Comparison of ENCODE assay signal across 11 cellular contexts in the genomic region with DNA sequence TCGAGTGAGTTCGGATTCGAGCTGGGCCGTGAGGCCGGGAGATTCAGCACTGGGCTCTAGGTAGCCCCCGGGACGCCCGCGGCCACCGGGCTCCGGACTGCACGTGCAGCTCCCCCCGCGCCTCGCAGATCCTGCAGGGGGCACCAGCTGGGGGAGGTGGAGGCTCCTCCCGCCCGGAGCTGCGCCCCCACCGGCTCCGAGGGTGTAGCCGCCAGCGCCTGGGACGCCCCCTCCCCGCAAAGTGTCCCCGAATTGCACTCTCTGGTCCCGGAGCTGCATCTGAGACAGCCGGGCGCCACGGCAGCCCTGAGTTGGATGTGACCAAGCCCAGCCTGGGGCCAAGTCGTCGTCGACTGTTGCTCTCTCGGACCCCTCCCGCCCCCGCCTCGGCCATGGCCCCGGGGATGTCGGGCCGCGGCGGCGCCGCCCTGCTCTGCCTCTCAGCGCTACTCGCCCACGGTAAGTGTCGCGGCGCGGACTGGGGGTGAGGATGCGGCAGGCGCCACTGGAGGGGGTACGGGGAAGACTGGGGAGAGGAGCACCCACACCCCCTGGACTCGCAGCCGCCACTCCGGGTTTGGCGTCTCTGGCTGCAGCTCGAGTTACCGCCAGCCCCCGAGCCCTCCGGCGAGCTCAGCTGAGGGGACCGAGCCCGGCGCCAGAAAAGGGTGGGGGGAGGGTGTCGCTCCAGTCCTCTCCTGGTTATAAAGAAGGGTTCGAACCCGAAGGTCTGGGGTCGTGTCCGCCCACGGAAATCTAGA. TPM values are rescaled to one million over a fixed set of nuclear protein-coding genes. Genes with fewer than 3 reads are reported as not detected.
DNase-seq lines count a peak whose midpoint lies in the region; ATAC-seq, FAIRE-seq and TF ChIP-seq lines count a peak whose summit lies in the region.
"Had no signal": no experiment of that assay in that cellular context is flagged by ENCODE, and none has a peak within 500 bp of the region (broad histone marks: within the 10 kb centered on the region; RNA-seq: fewer than 3 reads in every experiment).

No MANE protein-coding gene starts in this region.

- no peaks in the 10 kb centered on the region for H3K79me1 ChIP-seq in IMR-90 (ENCODE audit: low read depth in 1 of 2, low read length in 2 of 2)

- no peak for ATAC-seq in IMR-90 (ENCODE audit: low read depth)

- H4K91ac ChIP-seq in IMR-90 (ENCODE audit: insufficient read depth, low read depth, low read length), result no peak overlapping the region

- H3K36me3 Mint-ChIP-seq in Calu3 (ENCODE audit: insufficient read depth, unreplicated experiment) (peaks cover 14% of the 10 kb centered on the region), endothelial cell (ENCODE audit: low read depth, unreplicated experiment) (no peaks in the 10 kb centered on the region)

- intact Hi-C loops in Calu3 (cut with micrococcal nuclease; ENCODE audit: unreplicated experiment) (loop anchor here (10.0 kb wide), 1 partner anchor 144 kb away; no protein-coding TSS in a partner anchor), IMR-90 (cut with micrococcal nuclease) (no loop called here), prostate gland (cut with DNase I) (no loop called here), mammary epithelial cell (cut with micrococcal nuclease) (loop anchor here (5.0 to 10.0 kb wide), 2 partner anchors 41 to 404 kb away; a partner anchor contains a TSS)

- no peak overlapping the region for H2AK9ac ChIP-seq in IMR-90 (replicated peaks; ENCODE audit: low read depth, low read length, poor library complexity)

- H3K4me1 ChIP-seq in IMR-90 (ENCODE audit: control insufficient read depth, insufficient read depth, low read length) (peaks cover 2% of the 10 kb centered on the region; the same call in 1 of the 2 replicates), prostate gland (replicated peaks) (peaks cover 22% of the 10 kb centered on the region), mammary epithelial cell (ENCODE audit: insufficient read depth, low read length) (peaks cover 3% of the 10 kb centered on the region)

- CTCF ChIA-PET in Calu3 (lab: Charles Lee), result interaction anchor here (0.6 kb wide), 1 partner anchor 330 kb away, joined by 4 read pairs; no protein-coding TSS in a partner anchor
- CTCF ChIA-PET in IMR-90 (lab: Yijun Ruan, JAX), result interaction anchor here (0.6 kb wide), 1 partner anchor 416 kb away, joined by 7 read pairs; no protein-coding TSS in a partner anchor
- CTCF ChIA-PET in mammary epithelial cell (lab: Charles Lee; ENCODE audit: low non-redundant PET), result no interaction called here

- no peak overlapping the region for H2BK15ac ChIP-seq in IMR-90 (ENCODE audit: low read depth, low read length)

- no peak overlapping the region for H2BK20ac ChIP-seq in IMR-90 (ENCODE audit: low read depth, low read length)

- H3K36me3 ChIP-seq in IMR-90 (ENCODE audit: control insufficient read depth, insufficient read depth, low read length) (no peaks in the 10 kb centered on the region), prostate gland (no peaks in the 10 kb centered on the region), mammary epithelial cell (ENCODE audit: insufficient read depth, low read length) (no peaks in the 10 kb centered on the region)

- no peak overlapping the region for H3K9ac ChIP-seq in IMR-90 (ENCODE audit: low read depth, low read length)
- no peak overlapping the region for H3K9ac ChIP-seq in mammary epithelial cell (ENCODE audit: insufficient read depth, low read length)

- dilution Hi-C loops in IMR-90 (cut with HindIII; ENCODE audit: low sequenced_read_pairs, unreplicated experiment), result no loop called here
- dilution Hi-C loops in mammary epithelial cell (cut with HindIII; ENCODE audit: low sequenced_read_pairs), result no loop called here

- 3% methylated on average over 33 of the region's 71 CpGs; no CpG with 5 or more reads in 1 of the 2 experiments for WGBS in IMR-90 (ENCODE audit: extremely low coverage in 2 of 2, insufficient read length in 1 of 2), 2 experiments
- WGBS in prostate gland, result 2% methylated on average over 27 of the region's 71 CpGs
- WGBS in mammary epithelial cell (ENCODE audit: low coverage, missing lambda C conversion rate), result 0% methylated on average over 1 of the region's 71 CpGs

- H3K4me1 Mint-ChIP-seq in Calu3 (ENCODE audit: low read depth, unreplicated experiment) (peaks cover 8% of the 10 kb centered on the region), endothelial cell (ENCODE audit: unreplicated experiment) (peaks cover 4% of the 10 kb centered on the region)

- POLR2A ChIA-PET in IMR-90 (lab: Charles Lee; ENCODE audit: unreplicated experiment), result no interaction called here

- H3K4me3 ChIP-seq in IMR-90 (ENCODE audit: insufficient read depth, low read depth, low read length), result no peak overlapping the region
- H3K4me3 ChIP-seq in prostate gland, result peak overlapping the region; percentile 14 to 44
- no peak overlapping the region for H3K4me3 ChIP-seq in mammary epithelial cell (replicated peaks in 1 of 3; ENCODE audit: insufficient read depth in 1 of 3, low read depth in 2 of 3, low read length in 3 of 3)

- in situ Hi-C loops in IMR-90 (cut with MboI; ENCODE audit: low sequenced_read_pairs) (no loop called here), mammary epithelial cell (cut with MboI; ENCODE audit: low sequenced_read_pairs in 2 of 2) (no loop called here)

- H3K4me2 ChIP-seq in IMR-90 (ENCODE audit: low read depth, low read length) (peak overlapping the region; percentile 14; the same call in 1 of the 2 replicates), mammary epithelial cell (ENCODE audit: insufficient read depth, low read depth, low read length) (no peak overlapping the region)

- no peak for FAIRE-seq in D721Med (lab: Jason Lieb, UNC)

- H4K5ac ChIP-seq in IMR-90 (ENCODE audit: low read depth, low read length), result no peak overlapping the region

- H3K4ac ChIP-seq in IMR-90 (ENCODE audit: low read depth, low read length), result no peak overlapping the region

- no peak overlapping the region for H2AK5ac ChIP-seq in IMR-90 (ENCODE audit: low read depth, low read length)

- TF ChIP-seq POLR2A in IMR-90 (IDR thresholded peaks at IDR 0.05; ENCODE audit: low read depth, low read length), result no peak
- no peak for TF ChIP-seq POLR2A in prostate gland (IDR thresholded peaks at IDR 0.05)

- no peak for TF ChIP-seq CTCF in Calu3 (IDR thresholded peaks at IDR 0.05; ENCODE audit: unreplicated experiment)
- TF ChIP-seq CTCF in IMR-90 (conservative IDR thresholded peaks at IDR 0.05; ENCODE audit: low read depth, low read length), result no peak
- TF ChIP-seq CTCF in endothelial cell (IDR thresholded peaks at IDR 0.05; ENCODE audit: unreplicated experiment), result no peak
- TF ChIP-seq CTCF in prostate gland (IDR thresholded peaks at IDR 0.05), result no peak
- TF ChIP-seq CTCF in D721Med (IDR thresholded peaks at IDR 0.05; ENCODE audit: insufficient read depth, missing control alignments), result no peak
- no peak for TF ChIP-seq CTCF in mammary epithelial cell (conservative IDR thresholded peaks at IDR 0.05 in 1 of 2, IDR thresholded peaks at IDR 0.05 in 1 of 2; ENCODE audit: extremely low read depth in 1 of 2, insufficient read depth in 1 of 2, low read depth in 1 of 2, low read length in 2 of 2)

- no peak overlapping the region for H3K56ac ChIP-seq in IMR-90 (ENCODE audit: extremely low read depth, insufficient read depth, low read length)

- H3K9me3 Mint-ChIP-seq in Calu3 (ENCODE audit: low read depth, unreplicated experiment), result no peaks in the 10 kb centered on the region
- H3K9me3 Mint-ChIP-seq in endothelial cell (ENCODE audit: unreplicated experiment), result no peaks in the 10 kb centered on the region
- H3K9me3 Mint-ChIP-seq: dendritic cell treated with granulocyte-macrophage colony-stimulating factor and Interleukin-4, amounts not matched to agents 40 ng/mL and 50 ng/mL, for 4 days had no signal

- H4K20me1 ChIP-seq in IMR-90 (ENCODE audit: insufficient read depth, low read length), result no peaks in the 10 kb centered on the region
- no peaks in the 10 kb centered on the region for H4K20me1 ChIP-seq in mammary epithelial cell (ENCODE audit: insufficient read depth, low read length)

- DNase-seq in Calu3 (no peak), IMR-90 (no peak), endothelial cell (ENCODE audit: low spot score) (peak; percentile 23), prostate gland (ENCODE audit: low spot score) (no peak), D721Med (ENCODE audit: insufficient read length, low spot score) (no peak), HuH-7 (ENCODE audit: low spot score) (no peak), mammary epithelial cell (no peak)
- no peak for DNase-seq in activated effector memory CD4-positive, alpha-beta T cell treated with anti-CD3 and anti-CD28 coated beads, Interleukin-2, amount 50 U/mL, for 16 hours
- DNase-seq: T-helper 1 cell had no signal

- H3K27me3 Mint-ChIP-seq in Calu3 (ENCODE audit: unreplicated experiment) (peaks cover 91% of the 10 kb centered on the region), endothelial cell (ENCODE audit: unreplicated experiment) (peaks cover 35% of the 10 kb centered on the region)

- H3K4me3 Mint-ChIP-seq in Calu3 (ENCODE audit: low read depth, unreplicated experiment) (peak overlapping the region; percentile 72), endothelial cell (ENCODE audit: unreplicated experiment) (peak overlapping the region; percentile 79)
- H3K4me3 Mint-ChIP-seq: dendritic cell treated with granulocyte-macrophage colony-stimulating factor and Interleukin-4, amounts not matched to agents 40 ng/mL and 50 ng/mL, for 4 days had no signal

- H2AFZ ChIP-seq in IMR-90 (replicated peaks; ENCODE audit: low read length, poor library complexity), result no peak overlapping the region
- no peak overlapping the region for H2AFZ ChIP-seq in mammary epithelial cell (ENCODE audit: low read depth, low read length)

- H2BK120ac ChIP-seq in IMR-90 (ENCODE audit: low read depth, low read length), result no peak overlapping the region

- H2BK5ac ChIP-seq in IMR-90 (ENCODE audit: low read depth, low read length, poor library complexity, severe bottlenecking), result no peak overlapping the region

- no peak overlapping the region for H3K23ac ChIP-seq in IMR-90 (ENCODE audit: low read depth, low read length)

- H3K9me3 ChIP-seq in IMR-90 (ENCODE audit: control insufficient read depth, insufficient read depth, low read length), result no peaks in the 10 kb centered on the region
- H3K9me3 ChIP-seq in prostate gland, result no peaks in the 10 kb centered on the region
- H3K9me3 ChIP-seq in mammary epithelial cell (replicated peaks; ENCODE audit: insufficient read depth, low read length), result no peaks in the 10 kb centered on the region

- H4K8ac ChIP-seq in IMR-90 (ENCODE audit: low read depth in 2 of 2, low read length in 2 of 2), result no peak overlapping the region

- BruUV-seq in Calu3 (replicated peaks; lab: Mats Ljungman, UMichigan) (no TSS peak), IMR-90 (replicated peaks; lab: Mats Ljungman, UMichigan) (no TSS peak), mammary epithelial cell (replicated peaks; lab: Mats Ljungman, UMichigan) (no TSS peak)

- H3K18ac ChIP-seq in IMR-90 (ENCODE audit: low read depth, low read length), result no peak overlapping the region

- H3K27ac ChIP-seq in IMR-90 (ENCODE audit: insufficient read depth, low read length) (no peak overlapping the region), prostate gland (no peak overlapping the region), mammary epithelial cell (ENCODE audit: insufficient read depth, low read depth, low read length) (no peak overlapping the region)

- H3K9me1 ChIP-seq in IMR-90 (ENCODE audit: insufficient read depth, low read length), result no peaks in the 10 kb centered on the region

- H3K27me3 ChIP-seq in IMR-90 (ENCODE audit: control insufficient read depth, insufficient read depth, low read length) (peaks cover 92% of the 10 kb centered on the region), prostate gland (replicated peaks; ENCODE audit: insufficient read depth) (peaks cover 26% of the 10 kb centered on the region), mammary epithelial cell (ENCODE audit: insufficient read depth, low read length) (peaks cover 50% of the 10 kb centered on the region)

- H3K27ac Mint-ChIP-seq in Calu3 (ENCODE audit: unreplicated experiment) (no peak overlapping the region), endothelial cell (ENCODE audit: unreplicated experiment) (no peak overlapping the region)
- H3K27ac Mint-ChIP-seq: dendritic cell treated with granulocyte-macrophage colony-stimulating factor and Interleukin-4, amounts not matched to agents 40 ng/mL and 50 ng/mL, for 4 days had no signal

- no peaks in the 10 kb centered on the region for H3K79me2 ChIP-seq in mammary epithelial cell (ENCODE audit: insufficient read depth, low read length)

- H3K14ac ChIP-seq in IMR-90 (replicated peaks; ENCODE audit: low read depth, low read length), result no peak overlapping the region

- no peak for TF ChIP-seq RAD21 in IMR-90 (IDR thresholded peaks at IDR 0.05; ENCODE audit: low read length)

RNA-seq across cellular contexts. Expression of a gene that starts 1.5 kb away (rescaled TPM):
- total RNA-seq in Calu3 (2022) (0.15 and 0.26 TPM in 2 replicates), IMR-90 (2012; rRNA removed) (not detected in 2 replicates), endothelial cell (ENCODE audit: unreplicated experiment) (0.08 TPM), prostate gland (1 to 10 TPM in 1 of 2 donors, not detected in 1; 1.0 TPM), mammary epithelial cell (not detected)
- polyA plus RNA-seq in IMR-90 (2012; rRNA removed) (not detected in 2 replicates), mammary epithelial cell (not detected)
- polyA plus RNA-seq in IMR-90 (2012; cell fraction: cytosol; rRNA removed), result 0.01 TPM in 1 of 2 replicates, not detected in the other
- 0.01 TPM in 1 of 2 replicates, not detected in the other for polyA plus RNA-seq in IMR-90 (2012; cell fraction: nucleus; rRNA removed; ENCODE audit: low replicate concordance)
- polyA minus RNA-seq in mammary epithelial cell, result not detected
- total RNA-seq: renal cortical epithelial cell had no signal

Comparison
In these comparisons a context has a peak if more than half of its experiments do, and no peak if none do; other contexts are left out.
1. H3K4me3 ChIP-seq: peak in prostate gland (2 of 2); none in IMR-90 (single experiment) and mammary epithelial cell (0 of 3).
2. intact Hi-C loops: an anchor here in Calu3 (10.0 kb wide) and mammary epithelial cell (5.0 to 10.0 kb wide); none called in IMR-90 and prostate gland.